In the genomic region with DNA sequence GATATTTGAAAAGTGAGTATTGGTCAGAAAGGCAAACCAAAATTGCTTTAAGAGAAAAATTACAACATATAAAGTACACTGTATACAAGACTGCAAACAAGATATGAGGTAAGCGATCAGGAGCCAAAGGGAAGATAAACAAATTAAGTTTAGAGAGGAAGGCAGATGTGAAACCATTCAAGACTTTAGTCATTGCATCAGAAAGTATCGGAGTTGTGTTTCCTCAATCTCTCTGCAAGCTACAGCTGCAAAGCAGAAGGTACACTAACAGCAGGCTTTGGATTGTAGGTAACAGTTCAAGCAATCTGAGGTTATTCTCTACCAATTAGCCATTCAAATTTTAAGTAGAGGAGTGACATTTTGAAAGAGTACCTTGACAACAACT, we compare ENCODE assay signal across 10 cellular contexts. TPM values are rescaled to one million over a fixed set of nuclear protein-coding genes. Genes with fewer than 3 reads are reported as not detected.
A peak's percentile ranks its signal among the peaks of the same experiment; 100 is the strongest.
DNase-seq lines count a peak whose midpoint lies in the region; ATAC-seq and TF ChIP-seq lines count a peak whose summit lies in the region.
"Had no signal": no experiment of that assay in that cellular context is flagged by ENCODE, and none has a peak within 500 bp of the region (broad histone marks: within the 10 kb centered on the region; RNA-seq: fewer than 3 reads in every experiment).

No MANE protein-coding gene starts in this region.

- H3K27me3 ChIP-seq in adipocyte (replicated peaks; ENCODE audit: control insufficient read depth, insufficient read depth, low read length) = no peaks in the 10 kb centered on the region
- H3K27me3 ChIP-seq in GM23248 (replicated peaks; ENCODE audit: insufficient read depth) = no peaks in the 10 kb centered on the region

- H2AFZ ChIP-seq in GM23248 = no peak overlapping the region

- H3K4me1 ChIP-seq in adipocyte (ENCODE audit: control insufficient read depth, insufficient read depth, low read length) (peaks cover 18% of the 10 kb centered on the region), GM23248 (ENCODE audit: insufficient read depth) (no peaks in the 10 kb centered on the region)

- no peaks in the 10 kb centered on the region for H3F3A ChIP-seq in GM23248 (ENCODE audit: insufficient read depth)

- no peak overlapping the region for H3K27ac Mint-ChIP-seq in chondrocyte (ENCODE audit: unreplicated experiment)

- DNase-seq in GM12864 (ENCODE audit: low read depth) (peak; percentile 47), adipocyte (ENCODE audit: low read depth) (peak; percentile 34), GM23248 (no peak), chondrocyte (ENCODE audit: low spot score) (no peak), NCI-H2029 treated with DMSO at 0.1 percent for 48 hours (lab: John Stamatoyannopoulos, UW) (no peak)
- DNase-seq in activated T-cell treated with anti-CD3 and anti-CD28 coated beads, Interleukin-2, amount 50 U/mL, for 4 hours = no peak
- DNase-seq: kidney glomerular epithelial cell had no signal

- no peaks in the 10 kb centered on the region for H3K36me3 Mint-ChIP-seq in chondrocyte (ENCODE audit: low read depth)
- H3K36me3 Mint-ChIP-seq in activated T-cell treated with anti-CD3 and anti-CD28 coated beads, Interleukin-2, amount 50 U/mL, for 4 hours (ENCODE audit: insufficient read depth) = no peaks in the 10 kb centered on the region

- TF ChIP-seq CTCF in GM12864 (IDR thresholded peaks at IDR 0.05; ENCODE audit: low read depth, low read length, missing control alignments) = no peak
- no peak for TF ChIP-seq CTCF in chondrocyte (IDR thresholded peaks at IDR 0.05)

- ATAC-seq in GM21360 (IDR thresholded peaks at IDR 0.05; ENCODE audit: unreplicated experiment) (peak; percentile 85), HG03159 (IDR thresholded peaks at IDR 0.05; ENCODE audit: unreplicated experiment) (peak; percentile 96)
- no peak for ATAC-seq in activated T-cell treated with anti-CD3 and anti-CD28 coated beads, Interleukin-2, amount 50 U/mL, for 4 hours

- H3K9me3 Mint-ChIP-seq in chondrocyte (ENCODE audit: low read depth) = no peaks in the 10 kb centered on the region
- no peaks in the 10 kb centered on the region for H3K9me3 Mint-ChIP-seq in activated T-cell treated with anti-CD3 and anti-CD28 coated beads, Interleukin-2, amount 50 U/mL, for 4 hours

- in situ Hi-C loops in GM23248 (cut with MboI) = no loop called here

- WGBS in GM23248 (ENCODE audit: low coverage in 1 of 2, low lambda C conversion rate in 2 of 2, missing lambda C conversion rate in 2 of 2), 2 experiments = 92 to 96% methylated on average over 2 of the region's 2 CpGs

- no peaks in the 10 kb centered on the region for H3K36me3 ChIP-seq in adipocyte (ENCODE audit: control insufficient read depth, insufficient read depth, low read length, severe bottlenecking)
- H3K36me3 ChIP-seq in GM23248 (ENCODE audit: low read depth) = no peaks in the 10 kb centered on the region

- H4K20me1 ChIP-seq in GM23248 (ENCODE audit: insufficient read depth) = no peaks in the 10 kb centered on the region

- H3K4me1 Mint-ChIP-seq in chondrocyte (ENCODE audit: low read depth) = no peaks in the 10 kb centered on the region
- H3K4me1 Mint-ChIP-seq in activated T-cell treated with anti-CD3 and anti-CD28 coated beads, Interleukin-2, amount 50 U/mL, for 4 hours (ENCODE audit: low read depth) = no peaks in the 10 kb centered on the region

- H3K4me2 ChIP-seq in GM23248 (ENCODE audit: unreplicated experiment) = no peak overlapping the region

- no peak overlapping the region for H3K4me3 ChIP-seq in GM12864 (ENCODE audit: low read depth, low read length)
- H3K4me3 ChIP-seq in adipocyte (ENCODE audit: low read length) = peak overlapping the region; percentile 53
- H3K4me3 ChIP-seq in GM23248 = no peak overlapping the region
- H3K4me3 ChIP-seq: skin epidermis had no signal

- H3K27me3 Mint-ChIP-seq in chondrocyte (ENCODE audit: low read depth) = no peaks in the 10 kb centered on the region
- peaks cover 10% of the 10 kb centered on the region for H3K27me3 Mint-ChIP-seq in activated T-cell treated with anti-CD3 and anti-CD28 coated beads, Interleukin-2, amount 50 U/mL, for 4 hours (ENCODE audit: low read depth)

- peak overlapping the region; percentile 4 for H3K9ac ChIP-seq in adipocyte (ENCODE audit: low read length)
- H3K9ac ChIP-seq in GM23248 = no peak overlapping the region

- H3K27ac ChIP-seq in GM23248 = no peak overlapping the region
- H3K27ac ChIP-seq: skin epidermis had no signal

- H3K9me3 ChIP-seq in adipocyte (ENCODE audit: control insufficient read depth, low read length) = no peaks in the 10 kb centered on the region
- no peaks in the 10 kb centered on the region for H3K9me3 ChIP-seq in GM23248 (ENCODE audit: low read depth)

- H3K79me2 ChIP-seq in GM23248 (ENCODE audit: insufficient read depth) = no peaks in the 10 kb centered on the region

- H3K9me2 ChIP-seq in GM23248 (ENCODE audit: insufficient read depth) = no peaks in the 10 kb centered on the region

- H3K4me3 Mint-ChIP-seq in chondrocyte (ENCODE audit: unreplicated experiment) = no peak overlapping the region
- H3K4me3 Mint-ChIP-seq in activated T-cell treated with anti-CD3 and anti-CD28 coated beads, Interleukin-2, amount 50 U/mL, for 4 hours = no peak overlapping the region

RNA-seq across cellular contexts. Expression of a gene that starts 21.3 kb away (rescaled TPM):
- total RNA-seq in GM23248 (2014; rRNA removed; shearing (Covaris generic)) = not detected in 2 replicates
- polyA plus RNA-seq in GM23248 (2016; fragmentation: Nextera tagmentation; extraction: Ambion mirVana) = 0.08 TPM in 1 of 2 replicates, not detected in the other
- 1.6 to 2.6 TPM (median 2.4 TPM) in 3 replicates for total RNA-seq in chondrocyte
- under 1 TPM; 0.03 to 0.15 (median 0.03) TPM for total RNA-seq in activated T-cell treated with anti-CD3 and anti-CD28 coated beads, Interleukin-2, amount 50 U/mL, for 4 hours

RNA-seq across cellular contexts. Expression of a gene that starts 23.1 kb away (rescaled TPM):
- 1.8 and 13.0 TPM in 2 replicates for total RNA-seq in GM23248 (2014; rRNA removed; shearing (Covaris generic))
- 12.1 and 13.5 TPM in 2 replicates for polyA plus RNA-seq in GM23248 (2016; fragmentation: Nextera tagmentation; extraction: Ambion mirVana)
- total RNA-seq in chondrocyte = 3.8 to 10.9 TPM (median 6.1 TPM) in 3 replicates
- total RNA-seq in activated T-cell treated with anti-CD3 and anti-CD28 coated beads, Interleukin-2, amount 50 U/mL, for 4 hours = 1 to 10 TPM; 4.3 to 4.9 (median 4.4) TPM

Comparison
In these comparisons a context has a peak if more than half of its experiments do, and no peak if none do; other contexts are left out.
1. DNase-seq: peak in GM12864 (single experiment) and adipocyte (single experiment); none in GM23248 (single experiment), chondrocyte (single experiment), activated T-cell treated with anti-CD3 and anti-CD28 coated beads, Interleukin-2, amount 50 U/mL, for 4 hours (single experiment) and NCI-H2029 treated with DMSO at 0.1 percent for 48 hours (single experiment).
2. ATAC-seq: peak in GM21360 (single experiment) and HG03159 (single experiment); none in activated T-cell treated with anti-CD3 and anti-CD28 coated beads, Interleukin-2, amount 50 U/mL, for 4 hours (0 of 2).